ENCODE assay signal across 9 cellular contexts in the genomic region with DNA sequence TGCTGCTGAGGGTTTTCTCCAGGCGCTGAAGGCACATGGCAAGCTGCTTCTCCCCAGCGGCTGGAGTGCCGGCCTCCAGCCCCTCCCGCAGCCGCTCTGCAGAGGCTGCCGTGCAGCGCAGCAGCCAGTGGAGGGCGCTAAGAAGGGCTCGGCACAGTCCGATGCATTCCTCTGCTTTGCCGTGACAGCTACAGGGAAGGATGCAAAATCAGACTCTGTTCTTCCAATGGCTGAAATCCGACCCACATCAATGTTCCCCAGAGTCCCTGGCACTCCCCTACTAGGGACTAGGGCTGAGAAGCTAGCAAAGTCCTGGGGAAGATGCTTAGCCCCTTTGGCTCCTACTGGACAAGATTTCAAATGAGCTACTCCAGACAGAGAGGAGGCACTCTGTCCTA. TPM values are rescaled to one million over a fixed set of nuclear protein-coding genes. Genes with fewer than 3 reads are reported as not detected.
DNase-seq lines count a peak whose midpoint lies in the region; ATAC-seq, FAIRE-seq and TF ChIP-seq lines count a peak whose summit lies in the region.
"Had no signal": no experiment of that assay in that cellular context is flagged by ENCODE, and none has a peak within 500 bp of the region (broad histone marks: within the 10 kb centered on the region; RNA-seq: fewer than 3 reads in every experiment).

No MANE protein-coding gene starts in this region.

- H2AFZ ChIP-seq in PC-9 = no peak overlapping the region

- H3K36me3 ChIP-seq in PC-9 (ENCODE audit: low read depth) (0 out of 2 replicates have a peak, but pooled peaks cover 2% of the 10 kb centered on the region), small intestine (ENCODE audit: control insufficient read depth in 2 of 2, insufficient read depth in 2 of 2, low read length in 2 of 2) (peaks cover 2% of the 10 kb centered on the region in 2 donors)

- H4K20me1 ChIP-seq in PC-9 (ENCODE audit: insufficient read depth) = no peaks in the 10 kb centered on the region

- H3K4me3 Mint-ChIP-seq in natural killer cell treated with Interleukin-12 subunit alpha and Interleukin-12 subunit beta and Interleukin-15 and Interleukin-18, amount 100 ng/mL, for 72 hours = no peak overlapping the region

- no peak overlapping the region for H3K27ac Mint-ChIP-seq in natural killer cell treated with Interleukin-12 subunit alpha and Interleukin-12 subunit beta and Interleukin-15 and Interleukin-18, amount 100 ng/mL, for 72 hours

- no peaks in the 10 kb centered on the region for H3K9me2 ChIP-seq in PC-9 (ENCODE audit: insufficient read depth)

- POLR2A ChIA-PET in PC-9 (lab: Charles Lee; ENCODE audit: unreplicated experiment) = no interaction called here

- FAIRE-seq in small intestine (lab: Jason Lieb, UNC) = no peak

- ATAC-seq in left ventricle myocardium superior (no peak), left cardiac atrium (no peak), HG02840 (IDR thresholded peaks at IDR 0.05; ENCODE audit: low FRiP score, unreplicated experiment) (no peak)
- no peak for ATAC-seq in natural killer cell treated with Interleukin-12 subunit alpha and Interleukin-12 subunit beta and Interleukin-15 and Interleukin-18, amount 100 ng/mL, for 72 hours

- intact Hi-C loops in left ventricle myocardium superior (cut with micrococcal nuclease) = loop anchor here (10.0 kb wide), 1 partner anchor 130 kb away; no protein-coding TSS in a partner anchor
- intact Hi-C loops in left cardiac atrium (cut with DNase I) = no loop called here
- intact Hi-C loops in PC-9 (cut with micrococcal nuclease; ENCODE audit: unreplicated experiment) = no loop called here

- no peaks in the 10 kb centered on the region for H3K36me3 Mint-ChIP-seq in natural killer cell treated with Interleukin-12 subunit alpha and Interleukin-12 subunit beta and Interleukin-15 and Interleukin-18, amount 100 ng/mL, for 72 hours

- TF ChIP-seq CTCF in PC-9 (conservative IDR thresholded peaks at IDR 0.05) (peak; percentile 40; the same call in 1 of the 2 replicates), fibroblast of villous mesenchyme (IDR thresholded peaks at IDR 0.05; ENCODE audit: insufficient read depth, low read depth, low read length) (peak; percentile 84)

- no peak overlapping the region for H3K27ac ChIP-seq in PC-9
- no peak overlapping the region for H3K27ac ChIP-seq in small intestine (ENCODE audit: low read depth in 1 of 2, low read length in 1 of 2)

- 40 to 46% (median 43%) methylated on average over 12 of the region's 12 CpGs for WGBS in small intestine, 3 donors

- DNase-seq in left ventricle myocardium superior (peak; percentile 24), left cardiac atrium (no peak), PC-9 (no peak), fibroblast of villous mesenchyme (ENCODE audit: low read depth) (peak; percentile 41), small intestine (no peak), NCI-H2029 treated with DMSO at 0.1 percent for 48 hours (lab: John Stamatoyannopoulos, UW) (no peak)
- no peak for DNase-seq in natural killer cell treated with Interleukin-12 subunit alpha and Interleukin-12 subunit beta and Interleukin-15 and Interleukin-18, amount 100 ng/mL, for 72 hours (ENCODE audit: low spot score)
- DNase-seq: NCI-H524 treated with DMSO at 0.1 percent for 48 hours had no signal

- H3K9me3 Mint-ChIP-seq in natural killer cell treated with Interleukin-12 subunit alpha and Interleukin-12 subunit beta and Interleukin-15 and Interleukin-18, amount 100 ng/mL, for 72 hours = no peaks in the 10 kb centered on the region

- H3K27me3 Mint-ChIP-seq in natural killer cell treated with Interleukin-12 subunit alpha and Interleukin-12 subunit beta and Interleukin-15 and Interleukin-18, amount 100 ng/mL, for 72 hours = no peaks in the 10 kb centered on the region

- no peak overlapping the region for H3K4me2 ChIP-seq in PC-9

- H3K4me1 ChIP-seq in PC-9 (replicated peaks; ENCODE audit: insufficient read depth) (no peaks in the 10 kb centered on the region), small intestine (ENCODE audit: control insufficient read depth in 2 of 2, insufficient read depth in 1 of 2, low read depth in 1 of 2, low read length in 1 of 2) (peaks cover 0 to 7% of the 10 kb centered on the region in 2 donors)

- CTCF ChIA-PET in PC-9 (lab: Charles Lee) = interaction anchor here (0.6 kb wide), 1 partner anchor 22 kb away, joined by 5 read pairs; no protein-coding TSS in a partner anchor

- H3K4me3 ChIP-seq in PC-9 (no peak overlapping the region), fibroblast of villous mesenchyme (ENCODE audit: low read depth, low read length) (no peak overlapping the region), small intestine (ENCODE audit: low read depth in 1 of 2, low read length in 2 of 2) (no peak overlapping the region)

- no peaks in the 10 kb centered on the region for H3K79me2 ChIP-seq in PC-9 (ENCODE audit: low read depth)

- no peaks in the 10 kb centered on the region for H3K27me3 ChIP-seq in PC-9 (ENCODE audit: insufficient read depth, low read depth)
- no peaks in the 10 kb centered on the region for H3K27me3 ChIP-seq in small intestine (ENCODE audit: control insufficient read depth in 2 of 2, insufficient read depth in 2 of 2, low read length in 2 of 2)

- BruUV-seq in PC-9 (replicated peaks; lab: Mats Ljungman, UMichigan) = no TSS peak

- peaks cover 0 to 4% of the 10 kb centered on the region in 2 donors for H3K4me1 Mint-ChIP-seq in natural killer cell treated with Interleukin-12 subunit alpha and Interleukin-12 subunit beta and Interleukin-15 and Interleukin-18, amount 100 ng/mL, for 72 hours (ENCODE audit: low read depth in 2 of 2)

- peaks cover 4% of the 10 kb centered on the region; the same call in 1 of the 2 replicates for H3F3A ChIP-seq in PC-9 (ENCODE audit: insufficient read depth, low read depth)

- H3K9me3 ChIP-seq in PC-9 (ENCODE audit: insufficient read depth, low read depth) (no peaks in the 10 kb centered on the region), small intestine (ENCODE audit: control insufficient read depth, low read depth) (no peaks in the 10 kb centered on the region)

RNA-seq across cellular contexts. Expression of a gene that starts 19.0 kb away (rescaled TPM):
- total RNA-seq in left ventricle myocardium superior (56.9 TPM), left cardiac atrium (10 to 100 TPM; 44.0 to 56.4 TPM), PC-9 (2021) (67.1 and 67.2 TPM in 2 replicates), fibroblast of villous mesenchyme (46.7 and 47.9 TPM in 2 replicates)
- polyA plus RNA-seq in small intestine = 10 to 100 TPM; 43.0 to 64.6 (median 49.6) TPM
- total RNA-seq in natural killer cell treated with Interleukin-12 subunit alpha and Interleukin-12 subunit beta and Interleukin-15 and Interleukin-18, amount 100 ng/mL, for 72 hours = 100 to 1,000 TPM in 1 of 2 donors, 10 to 100 TPM in 1; 91.5 to 147 TPM

RNA-seq across cellular contexts. Expression of a gene that starts 19.9 kb away (rescaled TPM):
- not detected for total RNA-seq in left ventricle myocardium superior
- 1 to 10 TPM in 1 of 2 donors, not detected in 1; 1.2 TPM for total RNA-seq in left cardiac atrium
- total RNA-seq in PC-9 (2021) = not detected in 2 replicates
- 0.97 and 4.3 TPM in 2 replicates for total RNA-seq in fibroblast of villous mesenchyme
- 1 to 10 TPM in 2 of 3 donors, not detected in 1; 2.0 to 2.8 TPM for polyA plus RNA-seq in small intestine
- under 1 TPM in 1 of 2 donors, not detected in 1; 0.78 TPM for total RNA-seq in natural killer cell treated with Interleukin-12 subunit alpha and Interleukin-12 subunit beta and Interleukin-15 and Interleukin-18, amount 100 ng/mL, for 72 hours

RNA-seq across cellular contexts. Expression of a gene that starts 27.6 kb away (rescaled TPM):
- total RNA-seq in left ventricle myocardium superior (98.1 TPM), left cardiac atrium (10 to 100 TPM; 54.4 to 77.9 TPM), PC-9 (2021) (11.4 and 13.9 TPM in 2 replicates), fibroblast of villous mesenchyme (19.0 and 27.2 TPM in 2 replicates)
- 10 to 100 TPM; 22.4 to 50.7 (median 36.0) TPM for polyA plus RNA-seq in small intestine
- total RNA-seq in natural killer cell treated with Interleukin-12 subunit alpha and Interleukin-12 subunit beta and Interleukin-15 and Interleukin-18, amount 100 ng/mL, for 72 hours = 10 to 100 TPM in 1 of 2 donors, 1 to 10 TPM in 1; 4.9 to 10.9 TPM

RNA-seq across cellular contexts. Expression of a gene that starts 54.6 kb away (rescaled TPM):
- total RNA-seq in left ventricle myocardium superior = 83.4 TPM
- 10 to 100 TPM; 69.0 to 92.8 TPM for total RNA-seq in left cardiac atrium
- total RNA-seq in PC-9 (2021) = 93.2 and 130 TPM in 2 replicates
- total RNA-seq in fibroblast of villous mesenchyme = 118 and 120 TPM in 2 replicates
- 10 to 100 TPM; 43.6 to 93.6 (median 55.7) TPM for polyA plus RNA-seq in small intestine
- 100 to 1,000 TPM; 148 to 163 TPM for total RNA-seq in natural killer cell treated with Interleukin-12 subunit alpha and Interleukin-12 subunit beta and Interleukin-15 and Interleukin-18, amount 100 ng/mL, for 72 hours

Comparison
In these comparisons a context has a peak if more than half of its experiments do, and no peak if none do; other contexts are left out.
1. DNase-seq: peak in left ventricle myocardium superior (single experiment) and fibroblast of villous mesenchyme (single experiment); none in left cardiac atrium (single experiment), PC-9 (0 of 2), small intestine (single experiment), NCI-H2029 treated with DMSO at 0.1 percent for 48 hours (single experiment) and natural killer cell treated with Interleukin-12 subunit alpha and Interleukin-12 subunit beta and Interleukin-15 and Interleukin-18, amount 100 ng/mL, for 72 hours (single experiment).